Comparison of ENCODE assay signal across 16 cellular contexts in genomic region chr4:39103291-39103690, GRCh38.
"Had no signal": no experiment of that assay in that cellular context is flagged by ENCODE, and none has a peak within 500 bp of the region (broad histone marks: within the 10 kb centered on the region; RNA-seq: fewer than 3 reads in every experiment).

No MANE protein-coding gene starts in this region.

- H3K4me1 Mint-ChIP-seq: activated naive CD8-positive, alpha-beta T cell treated with anti-CD3 and anti-CD28 coated beads for 36 hours; mesothelial cell of epicardium; neural progenitor cell had no signal

- H3K27ac ChIP-seq: brain microvascular endothelial cell, lower lobe of right lung, neural progenitor cell, pancreas, testis, upper lobe of right lung had no signal

- H3K4me1 ChIP-seq: lower lobe of right lung, neural progenitor cell, pancreas, testis, upper lobe of right lung had no signal

- H3K4me3 ChIP-seq: dorsolateral prefrontal cortex, lower lobe of right lung, neural progenitor cell, pancreas, testis, upper lobe of right lung had no signal

- H3K9me3 Mint-ChIP-seq: activated naive CD8-positive, alpha-beta T cell treated with anti-CD3 and anti-CD28 coated beads for 36 hours; neural progenitor cell; stimulated activated naive CD8-positive, alpha-beta T cell treated with anti-CD3 and anti-CD28 coated beads, Interleukin-15, Interleukin-2, amounts not matched to agents 100 ng/mL and 50 ng/mL, for 24 hours had no signal

- DNase-seq: activated CD4-positive, CD25-positive, alpha-beta regulatory T cell; activated gamma-delta T cell; activated naive CD8-positive, alpha-beta T cell treated with anti-CD3 and anti-CD28 coated beads for 36 hours; activated T-cell treated with anti-CD3 and anti-CD28 coated beads, Interleukin-2, amount 50 U/mL, for 1 hour; brain microvascular endothelial cell; dorsolateral prefrontal cortex; hippocampal formation; lower lobe of right lung; pancreas; stimulated activated CD4-positive, alpha-beta T cell treated with anti-CD3 and anti-CD28 coated beads, Interleukin-2, amount 100 ng/mL, for 48 hours; stimulated activated CD8-positive, alpha-beta memory T cell treated with anti-CD3 and anti-CD28 coated beads, Interleukin-4, amount 100 ng/mL, for 48 hours; testis; upper lobe of right lung had no signal

- H3K27ac Mint-ChIP-seq: activated naive CD8-positive, alpha-beta T cell treated with anti-CD3 and anti-CD28 coated beads for 36 hours; mesothelial cell of epicardium; neural progenitor cell; stimulated activated naive CD8-positive, alpha-beta T cell treated with anti-CD3 and anti-CD28 coated beads, Interleukin-15, Interleukin-2, amounts not matched to agents 100 ng/mL and 50 ng/mL, for 24 hours had no signal

- H3K4me2 ChIP-seq: neural progenitor cell had no signal

- H3K9me3 ChIP-seq: lower lobe of right lung, pancreas, testis, upper lobe of right lung had no signal

- H3K27me3 Mint-ChIP-seq: activated naive CD8-positive, alpha-beta T cell treated with anti-CD3 and anti-CD28 coated beads for 36 hours; stimulated activated naive CD8-positive, alpha-beta T cell treated with anti-CD3 and anti-CD28 coated beads, Interleukin-15, Interleukin-2, amounts not matched to agents 100 ng/mL and 50 ng/mL, for 24 hours had no signal

- H3K4me3 Mint-ChIP-seq: activated naive CD8-positive, alpha-beta T cell treated with anti-CD3 and anti-CD28 coated beads for 36 hours; mesothelial cell of epicardium; neural progenitor cell; stimulated activated naive CD8-positive, alpha-beta T cell treated with anti-CD3 and anti-CD28 coated beads, Interleukin-15, Interleukin-2, amounts not matched to agents 100 ng/mL and 50 ng/mL, for 24 hours had no signal

- ATAC-seq: lower lobe of right lung, pancreas, upper lobe of right lung had no signal

- H2AFZ ChIP-seq: neural progenitor cell had no signal
